ENCODE assay signal across 27 cellular contexts in the genomic region with DNA sequence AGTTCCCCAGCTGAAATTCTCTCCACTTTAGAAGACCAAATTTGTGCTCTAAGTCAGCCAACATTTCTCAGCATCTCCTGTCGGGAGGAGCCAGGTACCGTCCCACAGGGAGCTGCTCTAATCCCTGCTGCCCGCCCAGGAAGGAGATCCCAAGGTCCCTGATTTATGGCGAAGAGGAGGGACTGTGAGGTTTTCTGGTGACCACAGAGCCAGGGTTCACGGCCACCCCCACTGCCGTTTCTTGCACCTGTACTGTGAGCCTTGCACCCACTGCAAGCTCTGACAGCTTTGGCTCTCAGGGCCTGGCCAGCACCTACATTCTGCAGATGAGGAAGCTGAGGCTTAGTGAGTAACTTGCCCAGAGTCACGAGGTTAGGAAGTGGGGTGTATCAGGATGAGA. TPM values are rescaled to one million over a fixed set of nuclear protein-coding genes. Genes with fewer than 3 reads are reported as not detected.
"Had no signal": no experiment of that assay in that cellular context is flagged by ENCODE, and none has a peak within 500 bp of the region (broad histone marks: within the 10 kb centered on the region; RNA-seq: fewer than 3 reads in every experiment).

No MANE protein-coding gene starts in this region.

- H3K36me3 ChIP-seq: breast epithelium, esophagus muscularis mucosa, left lung, right atrium auricular region, spleen, thoracic aorta, upper lobe of left lung had no signal

- H3K4me2 ChIP-seq: hepatocyte had no signal

- H3K79me2 ChIP-seq: hepatocyte had no signal

- ATAC-seq: activated CD4-positive, alpha-beta T cell treated with anti-CD3 and anti-CD28 coated beads for 36 hours; left lung; naive thymus-derived CD8-positive, alpha-beta T cell had no signal

- DNase-seq: activated B cell treated with CpG ODN at 0.5 μM for 24 hours; activated CD4-positive, alpha-beta T cell treated with anti-CD3 and anti-CD28 coated beads for 36 hours; activated CD4-positive, alpha-beta T cell treated with anti-CD3 and anti-CD28 coated beads, Interleukin-2, amount 50 U/mL, for 4 hours; activated naive CD4-positive, alpha-beta T cell treated with anti-CD3 and anti-CD28 coated beads for 36 hours; activated naive CD8-positive, alpha-beta T cell treated with anti-CD3 and anti-CD28 coated beads, Interleukin-2, amount 10 ng/mL, durations not matched to agents 7 days and 5 days; activated T-cell treated with anti-CD3 and anti-CD28 coated beads, Interleukin-2, amount 50 U/mL, for 48 hours; amniotic stem cell; effector memory CD4-positive, alpha-beta T cell; glutamatergic neuron; immature natural killer cell; kidney glomerular epithelial cell; left lung; naive thymus-derived CD8-positive, alpha-beta T cell; spleen; stimulated activated CD4-positive, alpha-beta T cell treated with anti-CD3 and anti-CD28 coated beads, Interleukin-4, amount 100 ng/mL, for 1 hour; stimulated activated naive CD4-positive, alpha-beta T cell; T1000 had no signal

- H3K27ac ChIP-seq: breast epithelium, esophagus muscularis mucosa, hepatocyte, left lung, right atrium auricular region, spleen, thoracic aorta, upper lobe of left lung had no signal

- H3K27me3 ChIP-seq: breast epithelium, esophagus muscularis mucosa, hepatocyte, left lung, right atrium auricular region, spleen, upper lobe of left lung had no signal

- H3K4me3 ChIP-seq: breast epithelium, esophagus muscularis mucosa, hepatocyte, left lung, lung, right atrium auricular region, spleen, thoracic aorta, upper lobe of left lung had no signal

- H3K9me3 ChIP-seq: breast epithelium, esophagus muscularis mucosa, left lung, right atrium auricular region, spleen, thoracic aorta, upper lobe of left lung had no signal

- H2AFZ ChIP-seq: hepatocyte had no signal

- FAIRE-seq: colon, endothelial cell of umbilical vein, frontal cortex had no signal

- H3K4me1 ChIP-seq: breast epithelium, esophagus muscularis mucosa, left lung, right atrium auricular region, upper lobe of left lung had no signal

RNA-seq across cellular contexts. Expression of a gene that starts 34.8 kb away (rescaled TPM):
- total RNA-seq: activated naive CD4-positive, alpha-beta T cell treated with anti-CD3 and anti-CD28 coated beads for 36 hours; activated naive CD8-positive, alpha-beta T cell treated with anti-CD3 and anti-CD28 coated beads, Interleukin-2, amount 10 ng/mL, durations not matched to agents 7 days and 5 days; naive thymus-derived CD8-positive, alpha-beta T cell had no signal
- polyA plus RNA-seq: naive thymus-derived CD8-positive, alpha-beta T cell had no signal
